In the genomic region with DNA sequence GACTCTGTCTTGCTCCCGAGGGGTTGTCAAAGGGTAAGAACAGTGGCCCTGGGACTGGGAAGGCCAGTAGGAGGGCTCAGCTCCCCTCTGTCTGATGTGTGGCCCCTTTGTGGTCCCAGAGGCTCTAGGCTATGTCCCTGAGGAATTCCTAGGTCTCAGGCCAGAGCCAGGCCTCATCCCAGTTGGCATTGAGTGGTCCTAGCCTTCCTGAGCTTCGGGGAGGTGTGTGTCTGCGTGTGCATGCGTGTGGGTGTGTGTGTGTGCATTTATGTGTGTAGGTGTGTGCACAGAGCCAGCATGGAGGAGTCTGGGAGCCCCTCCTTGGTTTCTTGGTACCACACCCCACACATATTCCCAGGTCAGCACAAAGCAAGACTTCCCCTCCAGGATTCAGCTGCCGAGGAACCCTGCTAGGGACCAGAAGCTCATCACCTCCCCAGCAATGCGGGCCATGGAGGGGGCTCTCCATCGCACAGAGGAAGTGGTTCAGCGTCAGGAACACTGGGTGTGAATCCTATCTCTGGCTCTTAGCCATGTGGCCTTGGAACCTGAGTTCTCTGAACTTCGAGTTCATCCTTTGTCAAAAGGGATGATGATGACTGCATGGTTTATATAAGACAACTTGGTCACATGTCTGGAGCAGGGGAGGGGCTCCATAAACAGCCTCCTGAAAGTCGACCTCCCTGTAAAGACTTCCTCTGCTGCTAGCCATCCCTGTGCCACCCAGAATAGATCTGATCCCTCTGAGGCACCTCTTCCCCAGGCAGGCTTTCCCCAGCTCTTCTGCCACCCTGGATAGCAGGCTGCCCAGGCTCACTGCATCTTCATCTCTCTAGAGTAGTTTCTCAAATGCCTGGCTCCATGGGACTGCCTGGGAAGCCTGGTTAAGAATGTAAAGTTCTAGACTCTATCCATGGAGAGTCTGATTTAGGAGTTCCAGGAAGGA, we compare ENCODE assay signal across 22 cellular contexts. TPM values are rescaled to one million over a fixed set of nuclear protein-coding genes. Genes with fewer than 3 reads are reported as not detected.
DNase-seq lines count a peak whose midpoint lies in the region; ATAC-seq and TF ChIP-seq lines count a peak whose summit lies in the region.
"Had no signal": no experiment of that assay in that cellular context is flagged by ENCODE, and none has a peak within 500 bp of the region (broad histone marks: within the 10 kb centered on the region; RNA-seq: fewer than 3 reads in every experiment).

No MANE protein-coding gene starts in this region.

- H4K20me1 ChIP-seq in Loucy (ENCODE audit: insufficient read depth, low read length, poor library complexity, severe bottlenecking), result no peaks in the 10 kb centered on the region

- no peaks in the 10 kb centered on the region for H3K9me2 ChIP-seq in Loucy (replicated peaks; ENCODE audit: low read depth, low read length)

- H3K4me2 ChIP-seq in Loucy (ENCODE audit: low read depth, low read length, poor library complexity, severe bottlenecking), result no peak overlapping the region

- DNase-seq in sciatic nerve (ENCODE audit: low spot score), result peak; percentile 42
- DNase-seq in KBM-7, result no peak
- no peak for DNase-seq in NCI-H1417 (lab: John Stamatoyannopoulos, UW)
- no peak for DNase-seq in T1000 (lab: John Stamatoyannopoulos, UW)
- DNase-seq: activated CD4-positive, alpha-beta T cell treated with anti-CD3 and anti-CD28 coated beads for 48 hours; activated naive CD4-positive, alpha-beta T cell treated with anti-CD3 and anti-CD28 coated beads, Interleukin-2, amount 50 U/mL, for 16 hours; AML-193; Caco-2; erythroblast; H7; Karpas-422; NCI-H526 treated with DMSO at 0.1 percent for 48 hours; PC-3 had no signal

- H3F3A ChIP-seq in Loucy (ENCODE audit: low read depth), result no peaks in the 10 kb centered on the region

- no peak overlapping the region for H3K9ac ChIP-seq in Loucy (ENCODE audit: low read depth, low read length, poor library complexity, severe bottlenecking)

- H3K4me1 ChIP-seq in Loucy (ENCODE audit: insufficient read depth, low read length, poor library complexity, severe bottlenecking), result peaks cover 9% of the 10 kb centered on the region
- H3K4me1 ChIP-seq: Caco-2 had no signal

- no peaks in the 10 kb centered on the region for H3K9me3 ChIP-seq in Loucy (ENCODE audit: insufficient read depth, low read depth, low read length)
- H3K9me3 ChIP-seq: body of pancreas, Caco-2 had no signal

- intact Hi-C loops in sciatic nerve (cut with DNase I), result loop anchor here (5.0 kb wide), 2 partner anchors 130 to 230 kb away; no protein-coding TSS in a partner anchor

- TF ChIP-seq CTCF in Loucy (conservative IDR thresholded peaks at IDR 0.05; ENCODE audit: low read length), result no peak

- ATAC-seq in sciatic nerve (no peak), GM18867 (IDR thresholded peaks at IDR 0.05; ENCODE audit: unreplicated experiment) (no peak)
- ATAC-seq: body of pancreas, left lobe of liver, PC-3 had no signal

- in situ Hi-C loops in KBM-7 (cut with MboI; ENCODE audit: low pct_unique_long_range_greater_than_20kb, low sequenced_read_pairs), result loop anchor here (10.0 to 25.0 kb wide), 3 partner anchors 110 to 227 kb away; a partner anchor contains a TSS

- no peaks in the 10 kb centered on the region for H3K36me3 ChIP-seq in Loucy (ENCODE audit: insufficient read depth, low read length)

- no peaks in the 10 kb centered on the region for H3K79me2 ChIP-seq in Loucy (ENCODE audit: insufficient read depth, low read length)

- 0 out of 2 replicates have a peak overlapping the region, but pooled peaks have one; percentile 44 for H2AFZ ChIP-seq in Loucy (ENCODE audit: low read length)

- H3K27me3 ChIP-seq in Loucy (ENCODE audit: insufficient read depth, low read length, poor library complexity, severe bottlenecking), result no peaks in the 10 kb centered on the region
- no peaks in the 10 kb centered on the region for H3K27me3 ChIP-seq in layer of hippocampus (ENCODE audit: control insufficient read depth, insufficient read depth, low read length)
- H3K27me3 ChIP-seq: body of pancreas had no signal

- H3K4me3 ChIP-seq in Loucy (ENCODE audit: low read length, poor library complexity, severe bottlenecking), result no peak overlapping the region
- H3K4me3 ChIP-seq: body of pancreas had no signal

- peak overlapping the region; percentile 51 for H3K27ac ChIP-seq in angular gyrus (ENCODE audit: low read depth, low read length)
- peak overlapping the region; percentile 74 for H3K27ac ChIP-seq in layer of hippocampus (ENCODE audit: low read depth, low read length)
- H3K27ac ChIP-seq: body of pancreas, HL-60 had no signal

RNA-seq across cellular contexts. Expression of a gene that starts 8.3 kb away (rescaled TPM):
- not detected for total RNA-seq in sciatic nerve
- total RNA-seq: dermis microvascular lymphatic vessel endothelial cell, frontal cortex, H7, PC-3 had no signal

RNA-seq across cellular contexts. Expression of a gene that starts 31.1 kb away (rescaled TPM):
- total RNA-seq in sciatic nerve, result 104 TPM

RNA-seq across cellular contexts. Expression of a gene that starts 59.9 kb away (rescaled TPM):
- total RNA-seq in sciatic nerve, result 41.6 TPM
- total RNA-seq: dermis microvascular lymphatic vessel endothelial cell, H7, PC-3 had no signal
